Comparison of ENCODE assay signal across 12 cellular contexts in genomic region chr1:223504741-223505140, GRCh38.
DNase-seq lines count a peak whose midpoint lies in the region; ATAC-seq, FAIRE-seq and TF ChIP-seq lines count a peak whose summit lies in the region.
"Had no signal": no experiment of that assay in that cellular context is flagged by ENCODE, and none has a peak within 500 bp of the region (broad histone marks: within the 10 kb centered on the region; RNA-seq: fewer than 3 reads in every experiment).

No MANE protein-coding gene starts in this region.

- peak; percentile 61 for DNase-seq in AG04449 (ENCODE audit: low read depth, low spot score)
- peak; percentile 91 for DNase-seq in HS-5 (ENCODE audit: low read depth)
- DNase-seq in iris pigment epithelial cell (ENCODE audit: low read depth) = peak; percentile 62
- no peak for DNase-seq in cerebellar cortex (ENCODE audit: low spot score)
- no peak for DNase-seq in cerebellum (ENCODE audit: low spot score)
- DNase-seq in GM19239 (ENCODE audit: insufficient read length, low spot score) = no peak
- DNase-seq: NCI-H82 had no signal

- FAIRE-seq in GM19239 (lab: Jason Lieb, UNC) = no peak
- FAIRE-seq: TTC549 had no signal

- no peak overlapping the region for H3K4me3 ChIP-seq in AG04449 (ENCODE audit: low read depth, low read length)
- H3K4me3 ChIP-seq: BLaER1, HAP-1 had no signal

- ATAC-seq in GM18870 (IDR thresholded peaks at IDR 0.05; ENCODE audit: unreplicated experiment) = no peak

- CTCF ChIA-PET in AG04449 (lab: Yijun Ruan, JAX) = no interaction called here

- H3K27ac ChIP-seq in VCaP = peak overlapping the region; percentile 63
- H3K27ac ChIP-seq: BLaER1 had no signal

- no peak for TF ChIP-seq CTCF in AG04449 (IDR thresholded peaks at IDR 0.05; ENCODE audit: insufficient read depth, low read length, missing control alignments)
- TF ChIP-seq CTCF in VCaP (conservative IDR thresholded peaks at IDR 0.05) = no peak

- POLR2A ChIA-PET in AG04449 (lab: Yijun Ruan, JAX) = no interaction called here

Comparison
In these comparisons a context has a peak if more than half of its experiments do, and no peak if none do; other contexts are left out.
1. DNase-seq: peak in AG04449 (single experiment), HS-5 (single experiment) and iris pigment epithelial cell (single experiment); none in cerebellar cortex (single experiment), cerebellum (single experiment) and GM19239 (single experiment).